In genomic region chr1:61082336-61083013, GRCh38 we compare ENCODE assay signal across 8 cellular contexts. TPM values are rescaled to one million over a fixed set of nuclear protein-coding genes. Genes with fewer than 3 reads are reported as not detected.
DNase-seq lines count a peak whose midpoint lies in the region; ATAC-seq and TF ChIP-seq lines count a peak whose summit lies in the region.

Gene NFIA (plus strand): TSS chr1:61082561.

- H3K27ac Mint-ChIP-seq in Calu3 (ENCODE audit: unreplicated experiment): peak within 1 kb of the TSS; percentile 84
- H3K27ac Mint-ChIP-seq in T-helper 2 cell treated with Interferon-gamma antibody and Interleukin-4, amounts not matched to agents 5 μg/mL and 100 μg/mL, for 36 hours: no peak within 1 kb of the TSS

- intact Hi-C loops in Calu3 (cut with micrococcal nuclease; ENCODE audit: unreplicated experiment) (loop anchor here (2.0 to 10.0 kb wide), 4 partner anchors 50 to 370 kb away; no protein-coding TSS in a partner anchor), sigmoid colon (cut with DNase I) (loop anchor here (5.0 to 10.0 kb wide), 5 partner anchors 40 to 255 kb away; no protein-coding TSS in a partner anchor)

- H3K4me1 Mint-ChIP-seq in Calu3 (ENCODE audit: low read depth, unreplicated experiment): peaks cover 55% of the 10 kb centered on the region
- H3K4me1 Mint-ChIP-seq in T-helper 2 cell treated with Interferon-gamma antibody and Interleukin-4, amounts not matched to agents 5 μg/mL and 100 μg/mL, for 36 hours (ENCODE audit: low read depth): peaks cover 30% of the 10 kb centered on the region

- H3K4me3 Mint-ChIP-seq in Calu3 (ENCODE audit: low read depth, unreplicated experiment): peak within 1 kb of the TSS; percentile 89
- peak within 1 kb of the TSS; percentile 85 for H3K4me3 Mint-ChIP-seq in T-helper 2 cell treated with Interferon-gamma antibody and Interleukin-4, amounts not matched to agents 5 μg/mL and 100 μg/mL, for 36 hours

- CTCF ChIA-PET in Calu3 (lab: Charles Lee): interaction anchor here (0.7 to 1.6 kb wide), 4 partner anchors 21 to 473 kb away, joined by 3 to 5 read pairs (median 3); no protein-coding TSS in a partner anchor

- peak; percentile 55 for DNase-seq in Calu3
- DNase-seq in MG63: peak; percentile 39
- DNase-seq in T-helper 2 cell treated with Interferon-gamma antibody and Interleukin-4, amounts not matched to agents 5 μg/mL and 100 μg/mL, for 36 hours (ENCODE audit: low spot score): peak; percentile 21
- DNase-seq in cardiac fibroblast (ENCODE audit: low read depth in 2 of 2): peak; percentile 82
- peak; percentile 23 for DNase-seq in iPS-NIHi11 (ENCODE audit: low spot score)
- peak; percentile 81 for DNase-seq in sigmoid colon

- no peak for TF ChIP-seq POLR2A in sigmoid colon (IDR thresholded peaks at IDR 0.05)

- peaks cover 53% of the 10 kb centered on the region for H3K36me3 Mint-ChIP-seq in Calu3 (ENCODE audit: insufficient read depth, unreplicated experiment)
- no peaks in the 10 kb centered on the region for H3K36me3 Mint-ChIP-seq in T-helper 2 cell treated with Interferon-gamma antibody and Interleukin-4, amounts not matched to agents 5 μg/mL and 100 μg/mL, for 36 hours (ENCODE audit: low read depth)

- ATAC-seq in GM21825 (IDR thresholded peaks at IDR 0.05; ENCODE audit: unreplicated experiment) (no peak), HG03521 (IDR thresholded peaks at IDR 0.05; ENCODE audit: unreplicated experiment) (no peak)

- BruUV-seq in Calu3 (replicated peaks; lab: Mats Ljungman, UMichigan): no TSS peak

- H3K36me3 ChIP-seq in MG63 (no peaks in the 10 kb centered on the region), sigmoid colon (no peaks in the 10 kb centered on the region)

- TF ChIP-seq CTCF in Calu3 (IDR thresholded peaks at IDR 0.05; ENCODE audit: unreplicated experiment) (no peak), cardiac fibroblast (IDR thresholded peaks at IDR 0.05; ENCODE audit: low read depth, low read length) (no peak), sigmoid colon (IDR thresholded peaks at IDR 0.05) (no peak)

- H3K27me3 Mint-ChIP-seq in Calu3 (ENCODE audit: unreplicated experiment): no peaks in the 10 kb centered on the region
- H3K27me3 Mint-ChIP-seq in T-helper 2 cell treated with Interferon-gamma antibody and Interleukin-4, amounts not matched to agents 5 μg/mL and 100 μg/mL, for 36 hours (ENCODE audit: low read depth): peaks cover 77% of the 10 kb centered on the region

- peaks cover 0 to 65% (median 54%) of the 10 kb centered on the region in 4 donors for H3K4me1 ChIP-seq in sigmoid colon

- no peak for TF ChIP-seq EP300 in sigmoid colon (IDR thresholded peaks at IDR 0.05)

- H3K27me3 ChIP-seq in MG63 (peaks cover 14% of the 10 kb centered on the region), sigmoid colon (no peaks in the 10 kb centered on the region)

- no peaks in the 10 kb centered on the region for H3K9me3 Mint-ChIP-seq in Calu3 (ENCODE audit: low read depth, unreplicated experiment)
- H3K9me3 Mint-ChIP-seq in T-helper 2 cell treated with Interferon-gamma antibody and Interleukin-4, amounts not matched to agents 5 μg/mL and 100 μg/mL, for 36 hours: no peaks in the 10 kb centered on the region

- H3K4me3 ChIP-seq in MG63: peak within 1 kb of the TSS; percentile 39
- peak within 1 kb of the TSS; percentile 81 to 85 for H3K4me3 ChIP-seq in cardiac fibroblast (replicated peaks in 1 of 2; ENCODE audit: low read depth in 2 of 2, low read length in 2 of 2)
- H3K4me3 ChIP-seq in sigmoid colon: peak within 1 kb of the TSS; percentile 77 to 95 (median 84)

- H3K9me3 ChIP-seq in MG63 (no peaks in the 10 kb centered on the region), sigmoid colon (no peaks in the 10 kb centered on the region)

- H3K27ac ChIP-seq in sigmoid colon: peak within 1 kb of the TSS; percentile 95 to 97 (median 96)

- 0 to 1% methylated on average over 66 to 69 of the region's 69 CpGs for WGBS in sigmoid colon, 2 donors

RNA-seq across cellular contexts. Expression of gene NFIA, which starts in this region (rescaled TPM):
- 28.3 and 38.6 TPM in 2 replicates for total RNA-seq in Calu3 (2022)
- not detected in 2 replicates for total RNA-seq in MG63 (2014; rRNA removed; shearing (Covaris generic); ENCODE audit: low replicate concordance)
- total RNA-seq in sigmoid colon: 100 to 1,000 TPM in 1 of 4 donors, 10 to 100 TPM in 3; 79.7 to 154 (median 89.1) TPM
- 1 to 10 TPM; 2.3 to 7.6 (median 4.2) TPM for polyA plus RNA-seq in sigmoid colon

Comparison
In these comparisons a context has a peak if more than half of its experiments do, and no peak if none do; other contexts are left out.
1. RNA of gene NFIA (total RNA-seq): 79.7 to 154 TPM in sigmoid colon and 28.3 to 38.6 TPM in Calu3; not detected in MG63; every median in the first group is over 10 times any median in the second.
2. Peak in DNase-seq and H3K4me3 ChIP-seq in MG63; RNA of the gene not detected or under 1 TPM.
3. DNase-seq: peak in every context shown above with its lines; median percentile 82 in cardiac fibroblast; 81 in sigmoid colon; 55 in Calu3; 39 in MG63; 23 in iPS-NIHi11; 21 in T-helper 2 cell treated with Interferon-gamma antibody and Interleukin-4, amounts not matched to agents 5 μg/mL and 100 μg/mL, for 36 hours.
4. Peak in every context shown above with its lines, with median percentiles within 50 percentile points of each other: H3K4me3 ChIP-seq.